8 cellular contexts compared by ENCODE assay signal in genomic region chr1:56584910-56585528, GRCh38. TPM values are rescaled to one million over a fixed set of nuclear protein-coding genes. Genes with fewer than 3 reads are reported as not detected.
DNase-seq lines count a peak whose midpoint lies in the region; ATAC-seq, FAIRE-seq and TF ChIP-seq lines count a peak whose summit lies in the region.

No MANE protein-coding gene starts in this region.

- peak; percentile 70 for ATAC-seq in left colon
- ATAC-seq in aorta (ENCODE audit: low FRiP score), result peak; percentile 84
- ATAC-seq in activated T-cell treated with anti-CD3 and anti-CD28 coated beads, Interleukin-2, amount 50 U/mL, for 4 hours, result no peak

- peaks cover 12% of the 10 kb centered on the region for H3K27me3 Mint-ChIP-seq in activated T-cell treated with anti-CD3 and anti-CD28 coated beads, Interleukin-2, amount 50 U/mL, for 4 hours (ENCODE audit: low read depth)

- peak; percentile 93 for FAIRE-seq in H54 (lab: Jason Lieb, UNC)

- DNase-seq in CD1c-positive myeloid dendritic cell (ENCODE audit: extremely low spot score) (peak; percentile 73), H54 (ENCODE audit: insufficient read length, low spot score) (no peak), NCI-H526 treated with DMSO at 0.1 percent for 48 hours (lab: John Stamatoyannopoulos, UW) (peak; percentile 18), breast epithelium (ENCODE audit: low spot score in 2 of 2) (no peak), left colon (no peak), aorta (no peak)
- DNase-seq in effector CD4-positive, alpha-beta T cell, result no peak
- DNase-seq in activated T-cell treated with anti-CD3 and anti-CD28 coated beads, Interleukin-2, amount 50 U/mL, for 4 hours, result no peak

- H3K4me1 Mint-ChIP-seq in activated T-cell treated with anti-CD3 and anti-CD28 coated beads, Interleukin-2, amount 50 U/mL, for 4 hours (ENCODE audit: low read depth), result no peaks in the 10 kb centered on the region

- H3K4me3 ChIP-seq in breast epithelium, result no peak overlapping the region
- no peak overlapping the region for H3K4me3 ChIP-seq in aorta (ENCODE audit: low read length in 2 of 2)

- H3K4me1 ChIP-seq in breast epithelium, result no peaks in the 10 kb centered on the region
- no peaks in the 10 kb centered on the region for H3K4me1 ChIP-seq in aorta (ENCODE audit: control insufficient read depth in 1 of 2, insufficient read depth in 2 of 2, low read length in 2 of 2)

- intact Hi-C loops in breast epithelium (cut with DNase I; ENCODE audit: low total_unique reads), result no loop called here
- intact Hi-C loops in left colon (cut with DNase I, micrococcal nuclease), result loop anchor here in 1 of 2 donors (2.0 to 10.0 kb wide), 3 partner anchors 1213 to 1450 kb away; no protein-coding TSS in a partner anchor
- intact Hi-C loops in aorta (cut with DNase I), result loop anchor here (1.0 to 10.0 kb wide), 7 partner anchors 330 to 1440 kb away; no protein-coding TSS in a partner anchor

- WGBS in aorta, 2 donors, result 22 to 26% methylated on average over 5 of the region's 5 CpGs

- H3K9me3 Mint-ChIP-seq in activated T-cell treated with anti-CD3 and anti-CD28 coated beads, Interleukin-2, amount 50 U/mL, for 4 hours, result peaks cover 4% of the 10 kb centered on the region

- H3K27me3 ChIP-seq in breast epithelium (no peaks in the 10 kb centered on the region), aorta (ENCODE audit: control insufficient read depth in 1 of 2, insufficient read depth in 2 of 2, low read length in 1 of 2) (no peaks in the 10 kb centered on the region)

- H3K36me3 ChIP-seq in breast epithelium (no peaks in the 10 kb centered on the region), aorta (ENCODE audit: control insufficient read depth in 1 of 2, insufficient read depth in 2 of 2, low read length in 1 of 2) (no peaks in the 10 kb centered on the region)

- TF ChIP-seq POLR2A in H54 (IDR thresholded peaks at IDR 0.05; ENCODE audit: low read depth, low read length), result no peak
- no peak for TF ChIP-seq POLR2A in breast epithelium (IDR thresholded peaks at IDR 0.05)

- H3K9me3 ChIP-seq in breast epithelium (no peaks in the 10 kb centered on the region), aorta (ENCODE audit: control insufficient read depth, low read length) (no peaks in the 10 kb centered on the region)

- no peaks in the 10 kb centered on the region for H3K36me3 Mint-ChIP-seq in activated T-cell treated with anti-CD3 and anti-CD28 coated beads, Interleukin-2, amount 50 U/mL, for 4 hours (ENCODE audit: insufficient read depth)

- H3K27ac ChIP-seq in breast epithelium, result no peak overlapping the region
- H3K27ac ChIP-seq in aorta (ENCODE audit: low read depth in 1 of 2, low read length in 2 of 2), result no peak overlapping the region

- H3K4me3 Mint-ChIP-seq in activated T-cell treated with anti-CD3 and anti-CD28 coated beads, Interleukin-2, amount 50 U/mL, for 4 hours, result no peak overlapping the region

- TF ChIP-seq CTCF in breast epithelium (IDR thresholded peaks at IDR 0.05), result peak; percentile 76 to 92 (median 91)

RNA-seq across cellular contexts. Expression of gene PLPP3, which starts 5.7 kb away (rescaled TPM):
- total RNA-seq in breast epithelium (100 to 1,000 TPM; 122 to 275 (median 127) TPM), left colon (10 to 100 TPM; 29.8 to 46.5 TPM), aorta (100 to 1,000 TPM in 1 of 2 donors, 10 to 100 TPM in 1; 76.2 to 112 TPM)
- 100 to 1,000 TPM in 1 of 2 donors, 10 to 100 TPM in 1; 19.0 to 114 TPM for polyA plus RNA-seq in aorta
- under 1 TPM; 0.20 to 0.49 (median 0.24) TPM for total RNA-seq in activated T-cell treated with anti-CD3 and anti-CD28 coated beads, Interleukin-2, amount 50 U/mL, for 4 hours

Comparison
In these comparisons a context has a peak if more than half of its experiments do, and no peak if none do; other contexts are left out.
1. DNase-seq: peak in CD1c-positive myeloid dendritic cell (single experiment) and NCI-H526 treated with DMSO at 0.1 percent for 48 hours (single experiment); none in H54 (single experiment), breast epithelium (0 of 2), left colon (0 of 2), aorta (0 of 2), effector CD4-positive, alpha-beta T cell (single experiment) and activated T-cell treated with anti-CD3 and anti-CD28 coated beads, Interleukin-2, amount 50 U/mL, for 4 hours (single experiment).
2. ATAC-seq: peak in left colon (single experiment) and aorta (single experiment); none in activated T-cell treated with anti-CD3 and anti-CD28 coated beads, Interleukin-2, amount 50 U/mL, for 4 hours (0 of 2).
3. RNA of gene PLPP3, which starts 5.7 kb away (total RNA-seq): 122 to 275 TPM in breast epithelium, 76.2 to 112 TPM in aorta and 29.8 to 46.5 TPM in left colon; 0.20 to 0.49 TPM in activated T-cell treated with anti-CD3 and anti-CD28 coated beads, Interleukin-2, amount 50 U/mL, for 4 hours; every median in the first group is over 10 times any median in the second.